ENCODE assay signal across 14 cellular contexts in genomic region chr4:83961575-83961974, GRCh38.
DNase-seq lines count a peak whose midpoint lies in the region; ATAC-seq and TF ChIP-seq lines count a peak whose summit lies in the region.
"Had no signal": no experiment of that assay in that cellular context is flagged by ENCODE, and none has a peak within 500 bp of the region (broad histone marks: within the 10 kb centered on the region; RNA-seq: fewer than 3 reads in every experiment).

No MANE protein-coding gene starts in this region.

- no peak for ATAC-seq in GM21528 (IDR thresholded peaks at IDR 0.05; ENCODE audit: low FRiP score, unreplicated experiment)

- no peaks in the 10 kb centered on the region for H3K36me3 ChIP-seq in kidney epithelial cell (ENCODE audit: control insufficient read depth, insufficient read depth, low read length)

- DNase-seq in M059J (ENCODE audit: low read depth), result peak; percentile 42
- DNase-seq in amniotic epithelial cell (ENCODE audit: low read depth), result peak; percentile 7
- DNase-seq in kidney epithelial cell (ENCODE audit: low read depth), result no peak
- DNase-seq in progenitor cell of endocrine pancreas (ENCODE audit: low spot score, unreplicated experiment), result no peak
- DNase-seq in amniotic stem cell (lab: John Stamatoyannopoulos, UW), result no peak
- no peak for DNase-seq in activated effector memory CD4-positive, alpha-beta T cell treated with anti-CD3 and anti-CD28 coated beads, Interleukin-2, amount 50 U/mL, for 16 hours
- DNase-seq: amygdala; left cardiac atrium; NCI-H526; stimulated activated CD4-positive, alpha-beta T cell treated with anti-CD3 and anti-CD28 coated beads, Interleukin-4, amount 100 ng/mL, for 1 hour; T-helper 1 cell had no signal

- H3K4me3 Mint-ChIP-seq in progenitor cell of endocrine pancreas (ENCODE audit: low read depth), result no peak overlapping the region

- no peak overlapping the region for H3K27ac Mint-ChIP-seq in progenitor cell of endocrine pancreas

- H3K4me3 ChIP-seq in kidney epithelial cell (ENCODE audit: low read depth, low read length), result no peak overlapping the region

- H3K27me3 Mint-ChIP-seq in progenitor cell of endocrine pancreas, result no peaks in the 10 kb centered on the region

- H3K9me3 Mint-ChIP-seq in progenitor cell of endocrine pancreas (ENCODE audit: low read depth), result peaks cover 14% of the 10 kb centered on the region

- no peak overlapping the region for H3K27ac ChIP-seq in C4-2B
- H3K27ac ChIP-seq: KMS-11 had no signal

- TF ChIP-seq CTCF in C4-2B (conservative IDR thresholded peaks at IDR 0.05), result peak; percentile 33
- peak; percentile 8 for TF ChIP-seq CTCF in kidney epithelial cell (IDR thresholded peaks at IDR 0.05; ENCODE audit: insufficient read depth, low read length, poor library complexity, severe bottlenecking)
- TF ChIP-seq CTCF in progenitor cell of endocrine pancreas (IDR thresholded peaks at IDR 0.05; ENCODE audit: unreplicated experiment), result no peak

- H3K27me3 ChIP-seq in kidney epithelial cell (ENCODE audit: control insufficient read depth, insufficient read depth, low read length), result no peaks in the 10 kb centered on the region

- H3K4me1 Mint-ChIP-seq in progenitor cell of endocrine pancreas (ENCODE audit: low read depth), result no peaks in the 10 kb centered on the region

- H3K36me3 Mint-ChIP-seq in progenitor cell of endocrine pancreas (ENCODE audit: insufficient read depth), result no peaks in the 10 kb centered on the region

Comparison
In these comparisons a context has a peak if more than half of its experiments do, and no peak if none do; other contexts are left out.
1. DNase-seq: peak in M059J (single experiment) and amniotic epithelial cell (single experiment); none in kidney epithelial cell (single experiment), progenitor cell of endocrine pancreas (single experiment), amniotic stem cell (single experiment) and activated effector memory CD4-positive, alpha-beta T cell treated with anti-CD3 and anti-CD28 coated beads, Interleukin-2, amount 50 U/mL, for 16 hours (single experiment).